ENCODE assay signal across 8 cellular contexts in genomic region chr9:129036241-129036922, GRCh38. TPM values are rescaled to one million over a fixed set of nuclear protein-coding genes. Genes with fewer than 3 reads are reported as not detected.
DNase-seq lines count a peak whose midpoint lies in the region; ATAC-seq, FAIRE-seq and TF ChIP-seq lines count a peak whose summit lies in the region.

A gene with protein sequence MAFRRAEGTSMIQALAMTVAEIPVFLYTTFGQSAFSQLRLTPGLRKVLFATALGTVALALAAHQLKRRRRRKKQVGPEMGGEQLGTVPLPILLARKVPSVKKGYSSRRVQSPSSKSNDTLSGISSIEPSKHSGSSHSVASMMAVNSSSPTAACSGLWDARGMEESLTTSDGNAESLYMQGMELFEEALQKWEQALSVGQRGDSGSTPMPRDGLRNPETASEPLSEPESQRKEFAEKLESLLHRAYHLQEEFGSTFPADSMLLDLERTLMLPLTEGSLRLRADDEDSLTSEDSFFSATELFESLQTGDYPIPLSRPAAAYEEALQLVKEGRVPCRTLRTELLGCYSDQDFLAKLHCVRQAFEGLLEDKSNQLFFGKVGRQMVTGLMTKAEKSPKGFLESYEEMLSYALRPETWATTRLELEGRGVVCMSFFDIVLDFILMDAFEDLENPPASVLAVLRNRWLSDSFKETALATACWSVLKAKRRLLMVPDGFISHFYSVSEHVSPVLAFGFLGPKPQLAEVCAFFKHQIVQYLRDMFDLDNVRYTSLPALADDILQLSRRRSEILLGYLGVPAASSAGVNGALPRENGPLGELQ (plus strand): TSS chr9:129036626. CDS start chr9:129040595, 3,969 bp downstream.

- H3K9me3 ChIP-seq in adrenal gland (replicated peaks in 1 of 3) (no peaks in the 10 kb centered on the region), heart left ventricle (no peaks in the 10 kb centered on the region), upper lobe of right lung (no peaks in the 10 kb centered on the region)

- intact Hi-C loops in adrenal gland (cut with DNase I) (no loop called here), heart left ventricle (cut with DNase I) (loop anchor here in 1 of 10 donors (1.0 kb wide), 1 partner anchor 8 kb away; the partner anchor contains the start of gene SH3GLB2), posterior cingulate gyrus (cut with DNase I) (loop anchor here (1.0 to 5.0 kb wide), 3 partner anchors 8 to 89 kb away; partner anchors contain the start of genes DOLK, DOLPP1, NUP188 and SH3GLB2), upper lobe of right lung (cut with DNase I) (no loop called here)

- no peaks in the 10 kb centered on the region for H3K27me3 ChIP-seq in adrenal gland
- no peaks in the 10 kb centered on the region for H3K27me3 ChIP-seq in heart left ventricle
- H3K27me3 ChIP-seq in upper lobe of right lung, result no peaks in the 10 kb centered on the region

- WGBS in adrenal gland, 4 donors, result 0% methylated on average over 6 to 49 of the region's 49 CpGs
- WGBS in heart left ventricle, 4 donors, result 0 to 1% (median 1%) methylated on average over 27 to 49 of the region's 49 CpGs

- peak within 1 kb of the TSS; percentile 80 to 90 for H3K27ac Mint-ChIP-seq in T-cell

- no peaks in the 10 kb centered on the region for H3K27me3 Mint-ChIP-seq in T-cell

- peaks cover 4% of the 10 kb centered on the region for H3K36me3 Mint-ChIP-seq in T-cell

- H3K27ac ChIP-seq in adrenal gland (peak within 1 kb of the TSS; percentile 25 to 82 (median 69)), heart left ventricle (peak within 1 kb of the TSS; percentile 15 to 91 (median 82)), upper lobe of right lung (peak within 1 kb of the TSS; percentile 72)

- H3K4me3 Mint-ChIP-seq in T-cell, result peak within 1 kb of the TSS; percentile 95 to 99 (median 95)

- no peak for TF ChIP-seq CTCF in adrenal gland (IDR thresholded peaks at IDR 0.05)
- no peak for TF ChIP-seq CTCF in heart left ventricle (IDR thresholded peaks at IDR 0.05)
- no peak for TF ChIP-seq CTCF in upper lobe of right lung (IDR thresholded peaks at IDR 0.05)

- peaks cover 31 to 39% (median 36%) of the 10 kb centered on the region in 3 donors for H3K4me1 Mint-ChIP-seq in T-cell

- DNase-seq in GM12891 (ENCODE audit: insufficient read length, low spot score), result peak; percentile 98
- peak; percentile 98 for DNase-seq in NCI-H1436 treated with DMSO at 0.1 percent for 48 hours (lab: John Stamatoyannopoulos, UW)
- DNase-seq in T-cell, result peak; percentile 79 to 94 (median 87)
- DNase-seq in adrenal gland, result peak; percentile 97 to 100 (median 99)
- peak; percentile 97 to 99 (median 98) for DNase-seq in heart left ventricle
- peak; percentile 96 to 100 (median 98) for DNase-seq in posterior cingulate gyrus
- peak; percentile 97 for DNase-seq in upper lobe of right lung

- TF ChIP-seq POLR2A in GM12891 (IDR thresholded peaks at IDR 0.05; ENCODE audit: low read depth, low read length) (peak; percentile 74), adrenal gland (IDR thresholded peaks at IDR 0.05) (peak; percentile 89 to 94), heart left ventricle (IDR thresholded peaks at IDR 0.05) (peak; percentile 91 to 98)

- H3K4me1 ChIP-seq in adrenal gland (replicated peaks in 1 of 2), result peaks cover 18 to 19% of the 10 kb centered on the region in 2 donors
- peaks cover 7 to 42% (median 21%) of the 10 kb centered on the region in 12 donors for H3K4me1 ChIP-seq in heart left ventricle
- peaks cover 13% of the 10 kb centered on the region for H3K4me1 ChIP-seq in upper lobe of right lung

- FAIRE-seq in GM12891 (lab: Jason Lieb, UNC), result peak; percentile 97

- POLR2A ChIA-PET in T-cell (lab: Charles Lee), result interaction anchor here (0.6 to 0.9 kb wide), 2 partner anchors 11 to 26 kb away, joined by 3 read pairs; no protein-coding TSS in a partner anchor

- CTCF ChIA-PET in T-cell (lab: Charles Lee), result interaction anchor here in 1 of 2 donors (1.0 kb wide), 2 partner anchors 44 to 588 kb away, joined by 3 to 4 read pairs; partner anchors contain the start of gene DOLPP1

- H3K36me3 ChIP-seq in adrenal gland (replicated peaks in 1 of 2) (peaks cover 0 to 11% of the 10 kb centered on the region in 2 donors), heart left ventricle (peaks cover 0 to 12% (median 10%) of the 10 kb centered on the region in 9 donors), upper lobe of right lung (peaks cover 8% of the 10 kb centered on the region)

- H3K9me3 Mint-ChIP-seq in T-cell, result no peaks in the 10 kb centered on the region

- peak; percentile 98 for ATAC-seq in HG02840 (IDR thresholded peaks at IDR 0.05; ENCODE audit: low FRiP score, unreplicated experiment)
- ATAC-seq in T-cell (replicated peaks in 1 of 4), result peak; percentile 97 to 98 (median 98)
- peak; percentile 97 to 99 (median 98) for ATAC-seq in heart left ventricle
- peak; percentile 98 for ATAC-seq in upper lobe of right lung

- peak within 1 kb of the TSS; percentile 72 to 91 (median 82) for H3K4me3 ChIP-seq in adrenal gland
- peak within 1 kb of the TSS; percentile 63 to 98 (median 91) for H3K4me3 ChIP-seq in heart left ventricle
- peak within 1 kb of the TSS; percentile 75 for H3K4me3 ChIP-seq in upper lobe of right lung

TF ChIP-seq in GM12891, 5 proteins besides CTCF, POLR2A, EP300 and RAD21:
- peak; percentile 52; the same call in 1 of the 2 replicates for TF ChIP-seq TAF1 (IDR thresholded peaks at IDR 0.05; ENCODE audit: low read depth, low read length)
- no peak for TF ChIP-seq PAX5 (IDR thresholded peaks at IDR 0.05; ENCODE audit: insufficient read depth, low read length, severe bottlenecking)
- no peak for TF ChIP-seq SPI1 (IDR thresholded peaks at IDR 0.05; ENCODE audit: low read depth, low read length)
- TF ChIP-seq POU2F2 (IDR thresholded peaks at IDR 0.05; ENCODE audit: low read depth, low read length), result no peak; the same call in 1 of the 2 replicates
- peak; percentile 44; the same call in 1 of the 2 replicates for TF ChIP-seq POLR2AphosphoS5 (IDR thresholded peaks at IDR 0.05; ENCODE audit: low read depth, low read length)

RNA-seq across cellular contexts. Expression of the gene that starts here (rescaled TPM):
- 11.9 TPM for polyA plus RNA-seq in GM12891 (2012; ENCODE audit: low read depth, missing spikeins)
- total RNA-seq in T-cell (10 to 100 TPM; 60.8 to 95.7 (median 83.4) TPM), adrenal gland (10 to 100 TPM; 39.8 to 74.6 (median 46.8) TPM), heart left ventricle (10 to 100 TPM; 29.2 to 49.5 (median 31.6) TPM), upper lobe of right lung (20.7 TPM)
- polyA plus RNA-seq in adrenal gland (10 to 100 TPM in 2 of 3 donors, 1 to 10 TPM in 1; 8.9 to 58.8 (median 43.9) TPM), heart left ventricle (10 to 100 TPM; 27.7 to 61.3 TPM)

Comparison
In these comparisons a context has a peak if more than half of its experiments do, and no peak if none do; other contexts are left out.
1. Peak in every context shown above with its lines: DNase-seq, ATAC-seq, H3K4me3 ChIP-seq and H3K27ac ChIP-seq.